Comparison of ENCODE assay signal across 8 cellular contexts in genomic region chr1:94854458-94855306, GRCh38. TPM values are rescaled to one million over a fixed set of nuclear protein-coding genes. Genes with fewer than 3 reads are reported as not detected.
DNase-seq lines count a peak whose midpoint lies in the region; ATAC-seq and TF ChIP-seq lines count a peak whose summit lies in the region.

No MANE protein-coding gene starts in this region.

- TF ChIP-seq CTCF in RWPE2 (IDR thresholded peaks at IDR 0.05; ENCODE audit: poor library complexity, severe bottlenecking): peak; percentile 95

- H3K27ac ChIP-seq in RWPE2 (ENCODE audit: poor library complexity, severe bottlenecking): peak overlapping the region; percentile 86

- H3K9ac ChIP-seq in ES-I3 (ENCODE audit: low read depth, low read length): peak overlapping the region; percentile 50; the same call in 1 of the 2 replicates

- peaks cover 8% of the 10 kb centered on the region; the same call in 1 of the 2 replicates for H3K27me3 ChIP-seq in H7 (ENCODE audit: control insufficient read depth, insufficient read depth, low read length)
- no peaks in the 10 kb centered on the region for H3K27me3 ChIP-seq in RWPE2 (ENCODE audit: insufficient read depth, poor library complexity, severe bottlenecking)

- peak; percentile 89 for DNase-seq in H7
- DNase-seq in LoVo (ENCODE audit: low spot score): peak; percentile 88
- DNase-seq in RWPE2 (ENCODE audit: low spot score): peak; percentile 91
- DNase-seq in activated naive CD4-positive, alpha-beta T cell (lab: John Stamatoyannopoulos, UW): peak; percentile 26 to 54 (median 41)
- peak; percentile 96 for DNase-seq in glomerular endothelial cell (ENCODE audit: extremely low read depth, low read depth, low spot score)
- DNase-seq in non-pigmented ciliary epithelial cell (ENCODE audit: low read depth): peak; percentile 78
- DNase-seq in superior temporal gyrus (ENCODE audit: extremely low spot score): peak; percentile 94

- no peaks in the 10 kb centered on the region for H3K36me3 ChIP-seq in ES-I3 (ENCODE audit: insufficient read depth, low read length)
- no peaks in the 10 kb centered on the region for H3K36me3 ChIP-seq in H7 (replicated peaks; ENCODE audit: control insufficient read depth, insufficient read depth, low read length)
- no peaks in the 10 kb centered on the region for H3K36me3 ChIP-seq in RWPE2 (ENCODE audit: low read depth)

- H3K4me1 ChIP-seq in ES-I3 (ENCODE audit: insufficient read depth, low read length): peaks cover 9% of the 10 kb centered on the region; the same call in 1 of the 2 replicates
- peaks cover 16% of the 10 kb centered on the region for H3K4me1 ChIP-seq in RWPE2 (ENCODE audit: insufficient read depth, poor library complexity, severe bottlenecking)

- H3K9me3 ChIP-seq in ES-I3 (ENCODE audit: control insufficient read depth, insufficient read depth, low read length) (no peaks in the 10 kb centered on the region), RWPE2 (ENCODE audit: severe bottlenecking) (no peaks in the 10 kb centered on the region)

- H3K4me3 ChIP-seq in H7 (ENCODE audit: insufficient read depth, low read depth, low read length) (peak overlapping the region; percentile 29), RWPE2 (ENCODE audit: severe bottlenecking) (peak overlapping the region; percentile 13)

- ATAC-seq in RWPE2 (ENCODE audit: low read depth): peak; percentile 86

RNA-seq across cellular contexts. Expression of gene SLC44A3, which starts 34.5 kb away (rescaled TPM):
- 0.83 and 1.5 TPM in 2 replicates for total RNA-seq in H7 (2014; rRNA removed; shearing (Covaris generic))
- total RNA-seq in glomerular endothelial cell: 1.5 and 3.7 TPM in 2 replicates

Comparison
In these comparisons a context has a peak if more than half of its experiments do, and no peak if none do; other contexts are left out.
1. Peak in every context shown above with its lines: DNase-seq, ATAC-seq, H3K4me3 ChIP-seq and H3K27ac ChIP-seq.
2. DNase-seq: peak in every context shown above with its lines; median percentile 96 in glomerular endothelial cell; 94 in superior temporal gyrus; 91 in RWPE2; 89 in H7; 88 in LoVo; 78 in non-pigmented ciliary epithelial cell; 41 in activated naive CD4-positive, alpha-beta T cell.